2 cellular contexts compared by ENCODE assay signal in the genomic region with DNA sequence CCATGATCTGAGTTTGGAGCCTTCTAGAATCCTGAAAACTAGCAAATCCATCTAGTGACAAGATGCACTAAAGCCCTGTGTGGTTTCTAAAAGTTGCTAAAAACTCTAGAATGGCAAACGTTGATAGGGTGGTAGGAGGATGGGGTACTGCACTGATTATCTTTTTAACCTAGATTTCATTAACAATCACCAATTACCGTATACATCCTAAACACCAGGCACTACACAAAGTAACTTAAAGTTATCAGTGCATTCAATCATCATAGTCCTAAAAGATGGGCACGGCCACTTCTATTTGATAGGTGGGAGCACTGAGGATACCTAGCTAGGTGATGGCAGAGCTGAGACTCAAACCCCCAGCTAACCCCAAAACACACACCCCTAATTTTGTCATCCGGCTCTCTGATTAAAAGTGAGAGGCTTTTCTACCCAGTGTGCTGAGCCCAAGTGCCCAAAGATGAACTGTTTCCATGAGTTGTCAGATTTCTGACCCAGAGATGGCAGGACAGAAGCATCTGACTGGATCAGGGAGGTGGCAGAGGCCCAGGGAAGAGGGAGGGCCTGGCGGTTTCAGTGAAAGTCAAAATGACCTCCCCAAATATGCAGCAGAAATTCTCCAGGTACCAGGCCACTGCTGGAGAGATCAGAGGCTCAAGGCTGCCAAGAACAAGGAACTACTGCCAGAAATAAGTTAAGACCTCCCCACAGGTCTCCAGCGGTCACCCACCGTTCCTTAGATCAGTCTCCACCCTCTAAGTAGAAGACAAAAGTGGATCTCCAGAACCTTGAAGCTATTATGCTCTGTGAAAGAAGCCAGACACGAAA.
TF ChIP-seq lines count a peak whose summit lies in the region.

No MANE protein-coding gene starts in this region.

TF ChIP-seq in HepG2, 621 proteins besides CTCF, POLR2A, EP300 and RAD21 (continues in another document):
- TF ChIP-seq TIGD3 (CRISPR knock-in tag; IDR thresholded peaks at IDR 0.05; ENCODE audit: borderline replicate concordance): no peak
- TF ChIP-seq MBD4 (IDR thresholded peaks at IDR 0.05; ENCODE audit: borderline replicate concordance, low read length): no peak
- TF ChIP-seq SMAD9 (CRISPR knock-in tag; IDR thresholded peaks at IDR 0.05): 0 out of 2 replicates have a peak, but pooled peaks have one; percentile 34
- TF ChIP-seq ZNF552 (CRISPR knock-in tag; IDR thresholded peaks at IDR 0.05; ENCODE audit: borderline replicate concordance): no peak
- TF ChIP-seq ZNF547 (CRISPR knock-in tag; IDR thresholded peaks at IDR 0.05): 0 out of 2 replicates have a peak, but pooled peaks have one; percentile 46
- peak; percentile 99 for TF ChIP-seq GZF1 (CRISPR knock-in tag; IDR thresholded peaks at IDR 0.05)
- no peak for TF ChIP-seq RFXANK (CRISPR knock-in tag; IDR thresholded peaks at IDR 0.05)
- TF ChIP-seq YEATS4 (CRISPR knock-in tag; IDR thresholded peaks at IDR 0.05; ENCODE audit: borderline replicate concordance): no peak
- TF ChIP-seq NFYC (CRISPR knock-in tag; IDR thresholded peaks at IDR 0.05): no peak
- no peak for TF ChIP-seq ZNF816 (CRISPR knock-in tag; IDR thresholded peaks at IDR 0.05; ENCODE audit: borderline replicate concordance)
- peak; percentile 70; the same call in 1 of the 2 replicates for TF ChIP-seq ZNF784 (CRISPR knock-in tag; IDR thresholded peaks at IDR 0.05; ENCODE audit: borderline replicate concordance)
- 0 out of 2 replicates have a peak, but pooled peaks have one; percentile 4 for TF ChIP-seq ARID4A (CRISPR knock-in tag; IDR thresholded peaks at IDR 0.05; ENCODE audit: borderline replicate concordance)
- TF ChIP-seq, protein P1, sequence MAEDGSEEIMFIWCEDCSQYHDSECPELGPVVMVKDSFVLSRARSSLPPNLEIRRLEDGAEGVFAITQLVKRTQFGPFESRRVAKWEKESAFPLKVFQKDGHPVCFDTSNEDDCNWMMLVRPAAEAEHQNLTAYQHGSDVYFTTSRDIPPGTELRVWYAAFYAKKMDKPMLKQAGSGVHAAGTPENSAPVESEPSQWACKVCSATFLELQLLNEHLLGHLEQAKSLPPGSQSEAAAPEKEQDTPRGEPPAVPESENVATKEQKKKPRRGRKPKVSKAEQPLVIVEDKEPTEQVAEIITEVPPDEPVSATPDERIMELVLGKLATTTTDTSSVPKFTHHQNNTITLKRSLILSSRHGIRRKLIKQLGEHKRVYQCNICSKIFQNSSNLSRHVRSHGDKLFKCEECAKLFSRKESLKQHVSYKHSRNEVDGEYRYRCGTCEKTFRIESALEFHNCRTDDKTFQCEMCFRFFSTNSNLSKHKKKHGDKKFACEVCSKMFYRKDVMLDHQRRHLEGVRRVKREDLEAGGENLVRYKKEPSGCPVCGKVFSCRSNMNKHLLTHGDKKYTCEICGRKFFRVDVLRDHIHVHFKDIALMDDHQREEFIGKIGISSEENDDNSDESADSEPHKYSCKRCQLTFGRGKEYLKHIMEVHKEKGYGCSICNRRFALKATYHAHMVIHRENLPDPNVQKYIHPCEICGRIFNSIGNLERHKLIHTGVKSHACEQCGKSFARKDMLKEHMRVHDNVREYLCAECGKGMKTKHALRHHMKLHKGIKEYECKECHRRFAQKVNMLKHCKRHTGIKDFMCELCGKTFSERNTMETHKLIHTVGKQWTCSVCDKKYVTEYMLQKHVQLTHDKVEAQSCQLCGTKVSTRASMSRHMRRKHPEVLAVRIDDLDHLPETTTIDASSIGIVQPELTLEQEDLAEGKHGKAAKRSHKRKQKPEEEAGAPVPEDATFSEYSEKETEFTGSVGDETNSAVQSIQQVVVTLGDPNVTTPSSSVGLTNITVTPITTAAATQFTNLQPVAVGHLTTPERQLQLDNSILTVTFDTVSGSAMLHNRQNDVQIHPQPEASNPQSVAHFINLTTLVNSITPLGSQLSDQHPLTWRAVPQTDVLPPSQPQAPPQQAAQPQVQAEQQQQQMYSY (CRISPR knock-in tag; IDR thresholded peaks at IDR 0.05): no peak
- TF ChIP-seq NBN (conservative IDR thresholded peaks at IDR 0.05): no peak

TF ChIP-seq in K562, 482 proteins besides CTCF, POLR2A, EP300 and RAD21 (continued from another document):
- TF ChIP-seq CHD7 (IDR thresholded peaks at IDR 0.05; ENCODE audit: low read depth, low read length): peak; percentile 77
TF ChIP-seq in K562: peak in this region for 1.
